Comparison of ENCODE assay signal across 1 cellular context in genomic region chr3:134601539-134602439, GRCh38.
TF ChIP-seq lines count a peak whose summit lies in the region.

No MANE protein-coding gene starts in this region.

TF ChIP-seq in GM23338, 12 proteins besides CTCF, POLR2A, EP300 and RAD21 (continued from another document):
- no peak for TF ChIP-seq REST (IDR thresholded peaks at IDR 0.05; ENCODE audit: unreplicated experiment)
- TF ChIP-seq EZH2 (IDR thresholded peaks at IDR 0.05; ENCODE audit: low read depth, unreplicated experiment), result no peak
